10 cellular contexts compared by ENCODE assay signal in genomic region chr15:37109952-37110630, GRCh38. TPM values are rescaled to one million over a fixed set of nuclear protein-coding genes. Genes with fewer than 3 reads are reported as not detected.
A peak's percentile ranks its signal among the peaks of the same experiment; 100 is the strongest.
DNase-seq lines count a peak whose midpoint lies in the region; ATAC-seq and TF ChIP-seq lines count a peak whose summit lies in the region.
"Had no signal": no experiment of that assay in that cellular context is flagged by ENCODE, and none has a peak within 500 bp of the region (broad histone marks: within the 10 kb centered on the region; RNA-seq: fewer than 3 reads in every experiment).

No MANE protein-coding gene starts in this region.

- H3K9ac ChIP-seq in endodermal cell (ENCODE audit: extremely low read depth, low read length, poor library complexity, severe bottlenecking), result no peak overlapping the region

- no peaks in the 10 kb centered on the region for H3K36me3 ChIP-seq in endodermal cell (ENCODE audit: control insufficient read depth, insufficient read depth, low read length)
- H3K36me3 ChIP-seq in mesodermal cell (ENCODE audit: control insufficient read depth, insufficient read depth, low read length), result no peaks in the 10 kb centered on the region
- H3K36me3 ChIP-seq in aorta (ENCODE audit: control insufficient read depth in 1 of 2, insufficient read depth in 2 of 2, low read length in 1 of 2), result no peaks in the 10 kb centered on the region
- no peaks in the 10 kb centered on the region for H3K36me3 ChIP-seq in tibial nerve

- H3K36me3 Mint-ChIP-seq in endodermal cell (ENCODE audit: low read depth), result no peaks in the 10 kb centered on the region

- intact Hi-C loops in aorta (cut with DNase I), result loop anchor here in 1 of 2 donors (5.0 to 10.0 kb wide), 2 partner anchors 95 to 233 kb away; no protein-coding TSS in a partner anchor

- H3K27me3 ChIP-seq in endodermal cell (ENCODE audit: control insufficient read depth, insufficient read depth, low read length, poor library complexity, severe bottlenecking) (peaks cover 86% of the 10 kb centered on the region), aorta (ENCODE audit: control insufficient read depth in 1 of 2, insufficient read depth in 2 of 2, low read length in 1 of 2) (no peaks in the 10 kb centered on the region), tibial nerve (peaks cover 9 to 87% of the 10 kb centered on the region in 2 donors)

- H3K4me1 Mint-ChIP-seq in stimulated activated naive CD8-positive, alpha-beta T cell treated with anti-CD3 and anti-CD28 coated beads, Interleukin-15, amount 100 ng/mL, for 72 hours, result peaks cover 22% of the 10 kb centered on the region
- H3K4me1 Mint-ChIP-seq in endodermal cell, result peaks cover 50% of the 10 kb centered on the region

- no peak for TF ChIP-seq POLR2A in tibial nerve (IDR thresholded peaks at IDR 0.05)

- H3K4me1 ChIP-seq in endodermal cell (ENCODE audit: control insufficient read depth, insufficient read depth, low read length) (peaks cover 4% of the 10 kb centered on the region), mesodermal cell (ENCODE audit: control insufficient read depth, insufficient read depth, low read length, poor library complexity, severe bottlenecking) (peaks cover 6% of the 10 kb centered on the region), aorta (ENCODE audit: control insufficient read depth in 1 of 2, insufficient read depth in 2 of 2, low read length in 2 of 2) (no peaks in the 10 kb centered on the region), tibial nerve (peaks cover 0 to 26% (median 0%) of the 10 kb centered on the region in 4 donors)

- peak overlapping the region; percentile 60 to 63 for H3K4me3 Mint-ChIP-seq in stimulated activated naive CD8-positive, alpha-beta T cell treated with anti-CD3 and anti-CD28 coated beads, Interleukin-15, amount 100 ng/mL, for 72 hours
- H3K4me3 Mint-ChIP-seq in endodermal cell, result peak overlapping the region; percentile 61

- peaks cover 87% of the 10 kb centered on the region for H3K27me3 Mint-ChIP-seq in stimulated activated naive CD8-positive, alpha-beta T cell treated with anti-CD3 and anti-CD28 coated beads, Interleukin-15, amount 100 ng/mL, for 72 hours
- H3K27me3 Mint-ChIP-seq in endodermal cell (ENCODE audit: insufficient read depth), result peaks cover 92% of the 10 kb centered on the region

- TF ChIP-seq EP300 in tibial nerve (IDR thresholded peaks at IDR 0.05), result no peak

- H3K4me3 ChIP-seq in endodermal cell (ENCODE audit: low read length) (peak overlapping the region; percentile 82), mesodermal cell (ENCODE audit: extremely low read depth, insufficient read depth, low read length, poor library complexity, severe bottlenecking) (peak overlapping the region; percentile 29), aorta (ENCODE audit: low read length in 2 of 2) (peak overlapping the region in 1 of 2 donors; percentile 50), tibial nerve (peak overlapping the region in 1 of 4 donors; percentile 42)

- H3K27ac ChIP-seq in endodermal cell (ENCODE audit: low read depth, low read length), result no peak overlapping the region
- H3K27ac ChIP-seq in mesodermal cell (ENCODE audit: low read depth, low read length, severe bottlenecking), result peak overlapping the region; percentile 82
- H3K27ac ChIP-seq in aorta (ENCODE audit: low read depth in 1 of 2, low read length in 2 of 2), result no peak overlapping the region
- no peak overlapping the region for H3K27ac ChIP-seq in tibial nerve
- H3K27ac ChIP-seq: C4-2B, VCaP had no signal

- H3K9me3 ChIP-seq in endodermal cell (ENCODE audit: control insufficient read depth, low read length), result no peaks in the 10 kb centered on the region
- no peaks in the 10 kb centered on the region for H3K9me3 ChIP-seq in mesodermal cell (ENCODE audit: control insufficient read depth, low read length)
- H3K9me3 ChIP-seq in aorta (ENCODE audit: control insufficient read depth, low read length), result no peaks in the 10 kb centered on the region
- no peaks in the 10 kb centered on the region for H3K9me3 ChIP-seq in tibial nerve

- no peak for ATAC-seq in stimulated activated naive CD8-positive, alpha-beta T cell treated with anti-CD3 and anti-CD28 coated beads, Interleukin-15, amount 100 ng/mL, for 72 hours
- no peak for ATAC-seq in stimulated activated naive CD8-positive, alpha-beta T cell treated with anti-CD3 and anti-CD28 coated beads, Interleukin-15, Interleukin-2, amounts not matched to agents 100 U/mL and 50 U/mL, for 24 hours
- ATAC-seq in aorta (ENCODE audit: low FRiP score), result peak; percentile 34

- no peak for DNase-seq in stimulated activated naive CD8-positive, alpha-beta T cell treated with anti-CD3 and anti-CD28 coated beads, Interleukin-15, amount 100 ng/mL, for 72 hours
- DNase-seq in stimulated activated naive CD8-positive, alpha-beta T cell treated with anti-CD3 and anti-CD28 coated beads, Interleukin-15, Interleukin-2, amounts not matched to agents 100 U/mL and 50 U/mL, for 24 hours, result no peak
- DNase-seq in endodermal cell (peak; percentile 81), aorta (no peak), NCI-H2196 (lab: John Stamatoyannopoulos, UW; ENCODE audit: unreplicated experiment) (no peak), tibial nerve (ENCODE audit: low spot score in 2 of 2) (no peak), SKM-1 treated with dmso at 0.1 percent for 144 hours (lab: John Stamatoyannopoulos, UW; ENCODE audit: unreplicated experiment) (no peak)

- 0 to 2% methylated on average over 4 to 27 of the region's 27 CpGs for WGBS in endodermal cell (ENCODE audit: insufficient coverage in 1 of 2, insufficient read length in 1 of 2), 2 experiments
- 1 to 3% methylated on average over 17 of the region's 27 CpGs for WGBS in mesodermal cell (ENCODE audit: insufficient coverage in 2 of 2), 2 experiments
- WGBS in aorta, 2 donors, result 73 to 84% methylated on average over 27 of the region's 27 CpGs
- WGBS in tibial nerve, 2 donors, result 13 to 33% methylated on average over 23 to 24 of the region's 27 CpGs

- TF ChIP-seq CTCF in endodermal cell (conservative IDR thresholded peaks at IDR 0.05) (no peak), tibial nerve (IDR thresholded peaks at IDR 0.05) (no peak)

- peak overlapping the region in 1 of 2 donors; percentile 44 for H3K27ac Mint-ChIP-seq in stimulated activated naive CD8-positive, alpha-beta T cell treated with anti-CD3 and anti-CD28 coated beads, Interleukin-15, amount 100 ng/mL, for 72 hours
- no peak overlapping the region for H3K27ac Mint-ChIP-seq in endodermal cell

- peaks cover 5 to 7% of the 10 kb centered on the region in 2 donors for H3K9me3 Mint-ChIP-seq in stimulated activated naive CD8-positive, alpha-beta T cell treated with anti-CD3 and anti-CD28 coated beads, Interleukin-15, amount 100 ng/mL, for 72 hours
- no peaks in the 10 kb centered on the region for H3K9me3 Mint-ChIP-seq in endodermal cell

RNA-seq across cellular contexts. Expression of gene MEIS2, which starts 9.7 kb away (rescaled TPM):
- total RNA-seq in endodermal cell, result 1 to 10 TPM; 7.1 to 9.7 TPM
- polyA plus RNA-seq in endodermal cell (2013, experiment 1 of 2), result 143 TPM
- 119 TPM for polyA plus RNA-seq in endodermal cell (2013, experiment 2 of 2)
- polyA plus RNA-seq in mesodermal cell (2013, experiment 1 of 2), result 69.6 TPM
- polyA plus RNA-seq in mesodermal cell (2013, experiment 2 of 2), result 70.7 TPM
- 10 to 100 TPM; 29.1 to 58.7 TPM for total RNA-seq in aorta
- 10 to 100 TPM; 20.7 to 22.8 TPM for polyA plus RNA-seq in aorta
- total RNA-seq in tibial nerve, result 10 to 100 TPM in 3 of 4 donors, 1 to 10 TPM in 1; 9.4 to 15.7 (median 14.3) TPM
